15 cellular contexts compared by ENCODE assay signal in the genomic region with DNA sequence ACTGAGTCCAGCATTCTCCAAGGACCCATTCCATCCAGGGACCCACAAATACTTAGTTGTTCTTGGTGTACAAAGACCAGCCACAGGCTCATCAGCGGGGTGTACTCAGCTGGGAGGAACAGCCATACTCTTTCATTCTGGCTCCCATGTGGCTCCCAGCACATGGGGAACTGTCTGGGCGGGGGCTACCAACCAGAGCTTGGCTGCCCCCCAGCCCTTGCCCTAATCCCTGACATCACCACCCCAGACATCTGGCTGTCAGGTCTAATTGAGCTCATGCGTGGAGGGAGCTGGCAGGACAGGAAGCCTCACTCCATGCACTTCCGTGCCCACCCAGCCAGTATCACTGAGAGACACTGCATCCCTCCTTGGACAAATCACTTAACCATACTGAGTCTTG.
DNase-seq lines count a peak whose midpoint lies in the region; ATAC-seq and TF ChIP-seq lines count a peak whose summit lies in the region.
"Had no signal": no experiment of that assay in that cellular context is flagged by ENCODE, and none has a peak within 500 bp of the region (broad histone marks: within the 10 kb centered on the region; RNA-seq: fewer than 3 reads in every experiment).

No MANE protein-coding gene starts in this region.

- no peak for TF ChIP-seq POLR2A in upper lobe of left lung (IDR thresholded peaks at IDR 0.05)

- H3K36me3 ChIP-seq in right atrium auricular region (no peaks in the 10 kb centered on the region), upper lobe of left lung (no peaks in the 10 kb centered on the region)
- H3K36me3 ChIP-seq: SJCRH30 had no signal

- ATAC-seq in Right ventricle myocardium superior (ENCODE audit: poor library complexity) (peak; percentile 32), SK-N-SH treated with all-trans-retinoic acid at 6 μM for 48 hours (peak; percentile 75), upper lobe of left lung (ENCODE audit: low FRiP score in 2 of 2) (peak; percentile 8 to 35), HG02763 (IDR thresholded peaks at IDR 0.05; ENCODE audit: unreplicated experiment) (no peak)
- ATAC-seq: CD8-positive, alpha-beta T cell had no signal

- H3K4me3 ChIP-seq in right atrium auricular region (no peak overlapping the region), upper lobe of left lung (no peak overlapping the region)
- H3K4me3 ChIP-seq: SJCRH30 had no signal

- WGBS in upper lobe of left lung, 2 donors = 80 to 85% methylated on average over 2 to 4 of the region's 4 CpGs

- H3K27ac ChIP-seq in right atrium auricular region = peak overlapping the region in 1 of 2 donors; percentile 29
- H3K27ac ChIP-seq in upper lobe of left lung = no peak overlapping the region
- H3K27ac ChIP-seq: SJCRH30 had no signal

- intact Hi-C loops in Right ventricle myocardium superior (cut with DNase I) = no loop called here

- DNase-seq in Right ventricle myocardium superior (no peak), right atrium auricular region (ENCODE audit: low spot score) (no peak), midbrain (lab: John Stamatoyannopoulos, UW) (peak; percentile 4), upper lobe of left lung (no peak), CD1c-positive myeloid dendritic cell (ENCODE audit: extremely low spot score) (no peak), retina (no peak)
- DNase-seq: AML-193; CD8-positive, alpha-beta T cell; EL; HFFc6; Kasumi-1; NCI-H2029 treated with DMSO at 0.1 percent for 48 hours; SJCRH30 had no signal

- H3K27me3 ChIP-seq in right atrium auricular region (no peaks in the 10 kb centered on the region), upper lobe of left lung (no peaks in the 10 kb centered on the region)
- H3K27me3 ChIP-seq: SJCRH30 had no signal

- H3K9me3 ChIP-seq in right atrium auricular region (peaks cover 0 to 16% of the 10 kb centered on the region in 2 donors), upper lobe of left lung (no peaks in the 10 kb centered on the region)

- no peak for TF ChIP-seq CTCF in right atrium auricular region (IDR thresholded peaks at IDR 0.05)
- no peak for TF ChIP-seq CTCF in upper lobe of left lung (IDR thresholded peaks at IDR 0.05)

- TF ChIP-seq EP300 in upper lobe of left lung (IDR thresholded peaks at IDR 0.05) = no peak

- H3K4me1 ChIP-seq in right atrium auricular region (peaks cover 0 to 10% of the 10 kb centered on the region in 2 donors), upper lobe of left lung (no peaks in the 10 kb centered on the region)

TF ChIP-seq in SK-N-SH treated with all-trans-retinoic acid at 6 μM for 48 hours, 23 proteins besides CTCF, POLR2A, EP300 and RAD21:
- TF ChIP-seq TCF4 (CRISPR knock-in tag; IDR thresholded peaks at IDR 0.05; ENCODE audit: borderline replicate concordance) = no peak
